Comparison of ENCODE assay signal across 18 cellular contexts in the genomic region with DNA sequence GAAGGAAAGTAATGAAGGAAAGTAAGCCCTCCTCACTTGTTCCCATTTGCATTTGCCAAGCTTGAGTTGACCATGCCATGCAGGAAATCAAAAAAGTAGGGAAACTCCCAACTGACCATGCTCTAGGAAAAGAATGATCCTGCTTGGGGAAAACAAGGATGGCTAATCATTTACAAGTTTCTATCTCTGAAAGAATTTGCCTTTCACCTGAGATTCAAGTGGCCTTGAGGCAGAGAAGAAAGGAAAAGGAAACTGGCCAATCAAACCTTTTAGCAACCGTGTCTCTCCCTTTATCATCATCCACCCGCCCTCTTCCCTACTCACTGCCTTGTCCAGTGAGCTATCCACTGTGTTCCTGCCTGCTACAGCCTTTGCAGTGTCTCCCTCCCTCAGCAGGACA.
DNase-seq lines count a peak whose midpoint lies in the region; ATAC-seq and TF ChIP-seq lines count a peak whose summit lies in the region.
"Had no signal": no experiment of that assay in that cellular context is flagged by ENCODE, and none has a peak within 500 bp of the region (broad histone marks: within the 10 kb centered on the region; RNA-seq: fewer than 3 reads in every experiment).

No MANE protein-coding gene starts in this region.

- H3K4me1 Mint-ChIP-seq in neural crest cell = no peaks in the 10 kb centered on the region
- no peaks in the 10 kb centered on the region for H3K4me1 Mint-ChIP-seq in stimulated activated naive CD8-positive, alpha-beta T cell treated with anti-CD3 and anti-CD28 coated beads, Interleukin-15, amount 100 ng/mL, for 72 hours
- H3K4me1 Mint-ChIP-seq: B cell, H9 had no signal

- H3K4me3 ChIP-seq in epithelial cell of proximal tubule (ENCODE audit: low read depth, low read length) = no peak overlapping the region
- H3K4me3 ChIP-seq in hepatocyte = no peak overlapping the region
- H3K4me3 ChIP-seq in left ventricle myocardium inferior = no peak overlapping the region
- H3K4me3 ChIP-seq: BLaER1 treated with 17β-estradiol and CSF1 and Interleukin-3, amounts not matched to agents 10 nM and 100 nM; GM12878 had no signal

- H3K36me3 ChIP-seq in hepatocyte (replicated peaks; ENCODE audit: insufficient read depth, low read depth) = no peaks in the 10 kb centered on the region
- no peaks in the 10 kb centered on the region for H3K36me3 ChIP-seq in left ventricle myocardium inferior
- H3K36me3 ChIP-seq: BLaER1 treated with 17β-estradiol and CSF1 and Interleukin-3, amounts not matched to agents 10 nM and 100 nM had no signal

- H3K27me3 ChIP-seq in hepatocyte (no peaks in the 10 kb centered on the region), left ventricle myocardium inferior (ENCODE audit: low read depth) (no peaks in the 10 kb centered on the region)
- H3K27me3 ChIP-seq: BLaER1 treated with 17β-estradiol and CSF1 and Interleukin-3, amounts not matched to agents 10 nM and 100 nM had no signal

- peaks cover 4% of the 10 kb centered on the region for H3K4me1 ChIP-seq in hepatocyte (ENCODE audit: insufficient read depth)
- H3K4me1 ChIP-seq in left ventricle myocardium inferior = no peaks in the 10 kb centered on the region
- H3K4me1 ChIP-seq: BLaER1 treated with 17β-estradiol and CSF1 and Interleukin-3, amounts not matched to agents 10 nM and 100 nM had no signal

- TF ChIP-seq CTCF in epithelial cell of proximal tubule (conservative IDR thresholded peaks at IDR 0.05; ENCODE audit: low read depth, low read length) = no peak
- no peak for TF ChIP-seq CTCF in hepatocyte (IDR thresholded peaks at IDR 0.05; ENCODE audit: poor library complexity)
- no peak for TF ChIP-seq CTCF in neural crest cell (conservative IDR thresholded peaks at IDR 0.05)
- TF ChIP-seq CTCF in left ventricle myocardium inferior (IDR thresholded peaks at IDR 0.05; ENCODE audit: borderline replicate concordance) = no peak

- DNase-seq in Caki2 (ENCODE audit: low read depth) (peak; percentile 53), epithelial cell of proximal tubule (ENCODE audit: low read depth) (peak; percentile 12), hepatocyte (ENCODE audit: low spot score) (peak; percentile 22), neural crest cell (ENCODE audit: low read depth, low spot score) (no peak), NOMO-1 treated with dmso at 0.1 percent for 144 hours (lab: John Stamatoyannopoulos, UW; ENCODE audit: unreplicated experiment) (no peak), AML-193 (lab: John Stamatoyannopoulos, UW) (no peak), left ventricle myocardium inferior (no peak)
- DNase-seq in stimulated activated naive CD8-positive, alpha-beta T cell treated with anti-CD3 and anti-CD28 coated beads, Interleukin-15, amount 100 ng/mL, for 72 hours = no peak
- DNase-seq: 8988T; CD8-positive, alpha-beta T cell; DMS 273 treated with DMSO at 0.1 percent for 48 hours; DND-41; EL; H9 had no signal

- in situ Hi-C loops in Caki2 (cut with HindIII; ENCODE audit: low pct_unique_long_range_greater_than_20kb, low sequenced_read_pairs) = no loop called here

- no peaks in the 10 kb centered on the region for H3K9me3 ChIP-seq in hepatocyte (ENCODE audit: low read depth)
- peaks cover 6% of the 10 kb centered on the region for H3K9me3 ChIP-seq in left ventricle myocardium inferior (replicated peaks)

- no peaks in the 10 kb centered on the region for H3K79me2 ChIP-seq in hepatocyte

- no peak overlapping the region for H3K4me2 ChIP-seq in hepatocyte
- H3K4me2 ChIP-seq: BLaER1 treated with 17β-estradiol and CSF1 and Interleukin-3, amounts not matched to agents 10 nM and 100 nM had no signal

- peaks cover 4% of the 10 kb centered on the region for H3K36me3 Mint-ChIP-seq in neural crest cell (ENCODE audit: low read depth)
- H3K36me3 Mint-ChIP-seq: CD8-positive, alpha-beta T cell had no signal

- H3K4me3 Mint-ChIP-seq in neural crest cell = no peak overlapping the region
- H3K4me3 Mint-ChIP-seq in stimulated activated naive CD8-positive, alpha-beta T cell treated with anti-CD3 and anti-CD28 coated beads, Interleukin-15, amount 100 ng/mL, for 72 hours = no peak overlapping the region
- H3K4me3 Mint-ChIP-seq: B cell; CD8-positive, alpha-beta T cell; H9 had no signal

- H3K9me3 Mint-ChIP-seq in neural crest cell = peaks cover 8% of the 10 kb centered on the region
- peaks cover 6 to 22% of the 10 kb centered on the region in 2 donors for H3K9me3 Mint-ChIP-seq in stimulated activated naive CD8-positive, alpha-beta T cell treated with anti-CD3 and anti-CD28 coated beads, Interleukin-15, amount 100 ng/mL, for 72 hours

- intact Hi-C loops in left ventricle myocardium inferior (cut with micrococcal nuclease) = no loop called here

- H3K9me2 ChIP-seq in hepatocyte (replicated peaks; ENCODE audit: insufficient read depth) = no peaks in the 10 kb centered on the region

- no peak overlapping the region for H2AFZ ChIP-seq in hepatocyte

- H4K20me1 ChIP-seq in hepatocyte (ENCODE audit: insufficient read depth, poor library complexity, severe bottlenecking) = no peaks in the 10 kb centered on the region
- H4K20me1 ChIP-seq: BLaER1 treated with 17β-estradiol and CSF1 and Interleukin-3, amounts not matched to agents 10 nM and 100 nM had no signal

- 45% methylated on average over 2 of the region's 2 CpGs for WGBS in hepatocyte (ENCODE audit: low lambda C conversion rate, missing lambda C conversion rate)

- H3K27ac ChIP-seq in hepatocyte (no peak overlapping the region), left ventricle myocardium inferior (replicated peaks) (no peak overlapping the region)
- H3K27ac ChIP-seq: BLaER1 treated with 17β-estradiol and CSF1 and Interleukin-3, amounts not matched to agents 10 nM and 100 nM had no signal

- no peak for ATAC-seq in stimulated activated naive CD8-positive, alpha-beta T cell treated with anti-CD3 and anti-CD28 coated beads, Interleukin-15, amount 100 ng/mL, for 72 hours
- ATAC-seq: CD8-positive, alpha-beta T cell; GM12878; HepG2 had no signal

- H3K27ac Mint-ChIP-seq in neural crest cell (ENCODE audit: unreplicated experiment) = peak overlapping the region; percentile 64
- H3K27ac Mint-ChIP-seq in stimulated activated naive CD8-positive, alpha-beta T cell treated with anti-CD3 and anti-CD28 coated beads, Interleukin-15, amount 100 ng/mL, for 72 hours = no peak overlapping the region
- H3K27ac Mint-ChIP-seq: B cell; CD8-positive, alpha-beta T cell had no signal

- no peaks in the 10 kb centered on the region for H3K27me3 Mint-ChIP-seq in neural crest cell (ENCODE audit: low read depth)
- no peaks in the 10 kb centered on the region for H3K27me3 Mint-ChIP-seq in stimulated activated naive CD8-positive, alpha-beta T cell treated with anti-CD3 and anti-CD28 coated beads, Interleukin-15, amount 100 ng/mL, for 72 hours
- H3K27me3 Mint-ChIP-seq: B cell had no signal

Comparison
In these comparisons a context has a peak if more than half of its experiments do, and no peak if none do; other contexts are left out.
1. DNase-seq: peak in Caki2 (single experiment), epithelial cell of proximal tubule (single experiment) and hepatocyte (single experiment); none in neural crest cell (single experiment), NOMO-1 treated with dmso at 0.1 percent for 144 hours (single experiment), AML-193 (0 of 2), left ventricle myocardium inferior (single experiment) and stimulated activated naive CD8-positive, alpha-beta T cell treated with anti-CD3 and anti-CD28 coated beads, Interleukin-15, amount 100 ng/mL, for 72 hours (0 of 2).